In genomic region chr16:68529931-68530667, GRCh38 we compare ENCODE assay signal across 8 cellular contexts. TPM values are rescaled to one million over a fixed set of nuclear protein-coding genes. Genes with fewer than 3 reads are reported as not detected.
DNase-seq lines count a peak whose midpoint lies in the region; ATAC-seq and TF ChIP-seq lines count a peak whose summit lies in the region.

No MANE protein-coding gene starts in this region.

- H3K79me2 ChIP-seq in GM23248 (ENCODE audit: insufficient read depth) = no peaks in the 10 kb centered on the region
- no peaks in the 10 kb centered on the region for H3K79me2 ChIP-seq in MM.1S (ENCODE audit: low read length)

- H3K4me1 ChIP-seq in GM23248 (ENCODE audit: insufficient read depth) (0 out of 2 replicates have a peak, but pooled peaks cover 6% of the 10 kb centered on the region), MM.1S (ENCODE audit: low read length) (peaks cover 10% of the 10 kb centered on the region), ovary (ENCODE audit: insufficient read depth) (peaks cover 7% of the 10 kb centered on the region), thymus (ENCODE audit: control insufficient read depth, insufficient read depth, low read length) (peaks cover 10% of the 10 kb centered on the region)

- peak overlapping the region; percentile 95 for H3K4me3 ChIP-seq in GM23248
- H3K4me3 ChIP-seq in MM.1S (ENCODE audit: low read length) = peak overlapping the region; percentile 90
- peak overlapping the region; percentile 74 for H3K4me3 ChIP-seq in ovary
- H3K4me3 ChIP-seq in thymus (ENCODE audit: low read length) = peak overlapping the region; percentile 55

- no peaks in the 10 kb centered on the region for H3K9me3 ChIP-seq in GM23248 (ENCODE audit: low read depth)
- H3K9me3 ChIP-seq in MM.1S (replicated peaks; ENCODE audit: insufficient read depth, low read length) = no peaks in the 10 kb centered on the region
- H3K9me3 ChIP-seq in ovary = no peaks in the 10 kb centered on the region
- H3K9me3 ChIP-seq in thymus (ENCODE audit: control insufficient read depth) = no peaks in the 10 kb centered on the region

- H3F3A ChIP-seq in GM23248 (ENCODE audit: insufficient read depth) = no peaks in the 10 kb centered on the region
- no peaks in the 10 kb centered on the region for H3F3A ChIP-seq in MM.1S (ENCODE audit: insufficient read depth, low read length)

- peak overlapping the region; percentile 99 for H3K4me2 ChIP-seq in GM23248 (ENCODE audit: unreplicated experiment)
- H3K4me2 ChIP-seq in MM.1S (ENCODE audit: low read depth, low read length) = peak overlapping the region; percentile 99

- H3K9me3 Mint-ChIP-seq in activated naive CD4-positive, alpha-beta T cell treated with anti-CD3 and anti-CD28 coated beads, Interleukin-2, amount 50 U/mL, for 72 hours = peaks cover 5 to 20% of the 10 kb centered on the region in 2 donors

- TF ChIP-seq CTCF in MM.1S (IDR thresholded peaks at IDR 0.05; ENCODE audit: low read length) (no peak), ovary (IDR thresholded peaks at IDR 0.05) (peak in 1 of 3 donors; percentile 8)

- no peaks in the 10 kb centered on the region for H3K27me3 ChIP-seq in GM23248 (replicated peaks; ENCODE audit: insufficient read depth)
- no peaks in the 10 kb centered on the region for H3K27me3 ChIP-seq in MM.1S (replicated peaks; ENCODE audit: insufficient read depth, low read length)
- no peaks in the 10 kb centered on the region for H3K27me3 ChIP-seq in ovary
- no peaks in the 10 kb centered on the region for H3K27me3 ChIP-seq in thymus (ENCODE audit: control insufficient read depth, insufficient read depth)

- 1 to 3% methylated on average over 51 to 52 of the region's 56 CpGs for WGBS in GM23248 (ENCODE audit: low coverage in 1 of 2, low lambda C conversion rate in 2 of 2, missing lambda C conversion rate in 2 of 2), 2 experiments
- 0 to 1% (median 1%) methylated on average over 48 to 55 of the region's 56 CpGs for WGBS in ovary, 3 donors
- WGBS in thymus = 2% methylated on average over 56 of the region's 56 CpGs

- H3K36me3 ChIP-seq in GM23248 (ENCODE audit: low read depth) (no peaks in the 10 kb centered on the region), MM.1S (replicated peaks; ENCODE audit: insufficient read depth, low read length) (no peaks in the 10 kb centered on the region), ovary (no peaks in the 10 kb centered on the region), thymus (ENCODE audit: control insufficient read depth, insufficient read depth) (no peaks in the 10 kb centered on the region)

- DNase-seq in DMS153 (lab: John Stamatoyannopoulos, UW) (peak; percentile 81), GM23248 (peak; percentile 93), MM.1S (peak; percentile 87), SK-N-DZ (ENCODE audit: low spot score) (peak; percentile 83), head of caudate nucleus (peak; percentile 84 to 97 (median 93)), ovary (peak; percentile 89 to 93 (median 92))
- DNase-seq in activated naive CD4-positive, alpha-beta T cell treated with anti-CD3 and anti-CD28 coated beads, Interleukin-2, amount 50 U/mL, for 72 hours (ENCODE audit: low spot score in 2 of 2) = peak; percentile 84 to 86

- H2AFZ ChIP-seq in GM23248 (peak overlapping the region; percentile 98), MM.1S (ENCODE audit: low read length) (peak overlapping the region; percentile 95)

- H4K20me1 ChIP-seq in GM23248 (ENCODE audit: insufficient read depth) (no peaks in the 10 kb centered on the region), MM.1S (ENCODE audit: insufficient read depth, low read length) (no peaks in the 10 kb centered on the region)

- no peak for TF ChIP-seq EP300 in ovary (IDR thresholded peaks at IDR 0.05)

- in situ Hi-C loops in GM23248 (cut with MboI) = loop anchor here (10.0 kb wide), 1 partner anchor 585 kb away; no protein-coding TSS in a partner anchor

- TF ChIP-seq POLR2A in ovary (IDR thresholded peaks at IDR 0.05) = no peak

- peak; percentile 92 to 94 for ATAC-seq in activated naive CD4-positive, alpha-beta T cell treated with anti-CD3 and anti-CD28 coated beads, Interleukin-2, amount 50 U/mL, for 72 hours

- H3K36me3 Mint-ChIP-seq in activated naive CD4-positive, alpha-beta T cell treated with anti-CD3 and anti-CD28 coated beads, Interleukin-2, amount 50 U/mL, for 72 hours = peaks cover 7 to 26% of the 10 kb centered on the region in 2 donors

- peak overlapping the region; percentile 81 to 91 for H3K27ac Mint-ChIP-seq in activated naive CD4-positive, alpha-beta T cell treated with anti-CD3 and anti-CD28 coated beads, Interleukin-2, amount 50 U/mL, for 72 hours

- intact Hi-C loops in head of caudate nucleus (cut with DNase I) = loop anchor here (10.0 kb wide), 2 partner anchors 315 to 605 kb away; partner anchors contain the start of genes CHTF8, TANGO6 and UTP4
- intact Hi-C loops in ovary (cut with DNase I) = loop anchor here in 3 of 4 donors (5.0 to 10.0 kb wide), 2 partner anchors 592 to 595 kb away; no protein-coding TSS in a partner anchor

- H3K9me2 ChIP-seq in GM23248 (ENCODE audit: insufficient read depth) (no peaks in the 10 kb centered on the region), MM.1S (replicated peaks; ENCODE audit: insufficient read depth, low read length) (no peaks in the 10 kb centered on the region)

- H3K9ac ChIP-seq in GM23248 = peak overlapping the region; percentile 70
- peak overlapping the region; percentile 61 for H3K9ac ChIP-seq in MM.1S (ENCODE audit: low read length)

- H3K27ac ChIP-seq in GM23248 (no peak overlapping the region), MM.1S (ENCODE audit: low read length) (no peak overlapping the region), ovary (peak overlapping the region; percentile 27 to 28), thymus (ENCODE audit: low read depth) (peak overlapping the region; percentile 36)

RNA-seq across cellular contexts. Expression of gene ZFP90, which starts 9.0 kb away (rescaled TPM):
- 20.6 and 52.4 TPM in 2 replicates for total RNA-seq in GM23248 (2014; rRNA removed; shearing (Covaris generic))
- polyA plus RNA-seq in GM23248 (2016; fragmentation: Nextera tagmentation; extraction: Ambion mirVana) = 11.9 and 15.6 TPM in 2 replicates
- 37.8 and 46.8 TPM in 2 replicates for polyA plus RNA-seq in SK-N-DZ (2014; cell fraction: cytosol; rRNA removed)
- polyA plus RNA-seq in SK-N-DZ (2014; cell fraction: nucleus; rRNA removed) = 30.0 and 37.4 TPM in 2 replicates
- total RNA-seq in activated naive CD4-positive, alpha-beta T cell treated with anti-CD3 and anti-CD28 coated beads, Interleukin-2, amount 50 U/mL, for 72 hours = 10 to 100 TPM; 29.7 to 37.7 TPM
- 10 to 100 TPM; 29.8 to 50.0 (median 40.7) TPM for total RNA-seq in ovary
- 10 to 100 TPM; 16.7 to 25.3 TPM for polyA plus RNA-seq in ovary
- polyA plus RNA-seq in thymus = 13.8 TPM

Comparison
In these comparisons a context has a peak if more than half of its experiments do, and no peak if none do; other contexts are left out.
1. H3K27ac ChIP-seq: peak in ovary (2 of 2) and thymus (single experiment); none in GM23248 (single experiment) and MM.1S (single experiment).
2. Peak in every context shown above with its lines, with median percentiles within 50 percentile points of each other: DNase-seq and H3K4me3 ChIP-seq.